3 cellular contexts compared by ENCODE assay signal in the genomic region with DNA sequence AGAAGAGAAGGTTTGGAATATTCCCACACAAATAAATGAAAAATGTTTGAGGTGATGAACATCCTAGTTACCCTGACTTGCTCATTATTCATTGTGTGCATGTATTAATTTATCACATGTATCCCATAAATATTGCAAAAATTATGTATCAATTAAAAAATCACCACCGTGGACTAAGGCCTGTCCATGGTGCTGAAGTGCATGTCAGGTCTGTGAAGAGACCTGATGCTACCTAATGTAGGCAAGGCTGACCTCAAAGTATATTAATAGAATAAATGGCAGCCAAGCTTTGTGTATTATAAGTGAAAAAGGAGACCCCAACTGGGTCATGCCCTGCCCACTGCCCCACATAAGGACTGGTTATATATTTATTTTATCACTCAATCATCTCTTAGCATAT.
A peak's percentile ranks its signal among the peaks of the same experiment; 100 is the strongest.
TF ChIP-seq lines count a peak whose summit lies in the region.

No MANE protein-coding gene starts in this region.

TF ChIP-seq in HepG2, 621 proteins besides CTCF, POLR2A, EP300 and RAD21:
- peak; percentile 92 for TF ChIP-seq MIER2 (CRISPR knock-in tag; IDR thresholded peaks at IDR 0.05)
- TF ChIP-seq CCDC6 (CRISPR knock-in tag; IDR thresholded peaks at IDR 0.05), result no peak
- TF ChIP-seq, protein P1, sequence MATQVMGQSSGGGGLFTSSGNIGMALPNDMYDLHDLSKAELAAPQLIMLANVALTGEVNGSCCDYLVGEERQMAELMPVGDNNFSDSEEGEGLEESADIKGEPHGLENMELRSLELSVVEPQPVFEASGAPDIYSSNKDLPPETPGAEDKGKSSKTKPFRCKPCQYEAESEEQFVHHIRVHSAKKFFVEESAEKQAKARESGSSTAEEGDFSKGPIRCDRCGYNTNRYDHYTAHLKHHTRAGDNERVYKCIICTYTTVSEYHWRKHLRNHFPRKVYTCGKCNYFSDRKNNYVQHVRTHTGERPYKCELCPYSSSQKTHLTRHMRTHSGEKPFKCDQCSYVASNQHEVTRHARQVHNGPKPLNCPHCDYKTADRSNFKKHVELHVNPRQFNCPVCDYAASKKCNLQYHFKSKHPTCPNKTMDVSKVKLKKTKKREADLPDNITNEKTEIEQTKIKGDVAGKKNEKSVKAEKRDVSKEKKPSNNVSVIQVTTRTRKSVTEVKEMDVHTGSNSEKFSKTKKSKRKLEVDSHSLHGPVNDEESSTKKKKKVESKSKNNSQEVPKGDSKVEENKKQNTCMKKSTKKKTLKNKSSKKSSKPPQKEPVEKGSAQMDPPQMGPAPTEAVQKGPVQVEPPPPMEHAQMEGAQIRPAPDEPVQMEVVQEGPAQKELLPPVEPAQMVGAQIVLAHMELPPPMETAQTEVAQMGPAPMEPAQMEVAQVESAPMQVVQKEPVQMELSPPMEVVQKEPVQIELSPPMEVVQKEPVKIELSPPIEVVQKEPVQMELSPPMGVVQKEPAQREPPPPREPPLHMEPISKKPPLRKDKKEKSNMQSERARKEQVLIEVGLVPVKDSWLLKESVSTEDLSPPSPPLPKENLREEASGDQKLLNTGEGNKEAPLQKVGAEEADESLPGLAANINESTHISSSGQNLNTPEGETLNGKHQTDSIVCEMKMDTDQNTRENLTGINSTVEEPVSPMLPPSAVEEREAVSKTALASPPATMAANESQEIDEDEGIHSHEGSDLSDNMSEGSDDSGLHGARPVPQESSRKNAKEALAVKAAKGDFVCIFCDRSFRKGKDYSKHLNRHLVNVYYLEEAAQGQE (IDR thresholded peaks at IDR 0.05; ENCODE audit: borderline replicate concordance in 1 of 2, low read depth in 1 of 2, low read length in 2 of 2), result peak; percentile 51 to 94
TF ChIP-seq in HepG2: peak in this region for 2.

TF ChIP-seq in Ishikawa, 13 proteins besides CTCF, POLR2A, EP300 and RAD21:
- TF ChIP-seq NFIC (IDR thresholded peaks at IDR 0.05) (no peak), ZBTB7A (IDR thresholded peaks at IDR 0.05; ENCODE audit: low read depth) (no peak), FOXM1 (IDR thresholded peaks at IDR 0.05; ENCODE audit: borderline replicate concordance, low read depth) (no peak), CEBPB (IDR thresholded peaks at IDR 0.05) (no peak), TCF12 (IDR thresholded peaks at IDR 0.05; ENCODE audit: low read depth) (no peak)
- TF ChIP-seq, protein P2, sequence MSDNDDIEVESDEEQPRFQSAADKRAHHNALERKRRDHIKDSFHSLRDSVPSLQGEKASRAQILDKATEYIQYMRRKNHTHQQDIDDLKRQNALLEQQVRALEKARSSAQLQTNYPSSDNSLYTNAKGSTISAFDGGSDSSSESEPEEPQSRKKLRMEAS (IDR thresholded peaks at IDR 0.05), result no peak
- TF ChIP-seq, protein P1 (IDR thresholded peaks at IDR 0.05; ENCODE audit: low read depth), result peak; percentile 82
TF ChIP-seq in Ishikawa: peak in this region for 1.

TF ChIP-seq in GM12878, 131 proteins besides CTCF, POLR2A, EP300 and RAD21:
- TF ChIP-seq, protein P3, sequence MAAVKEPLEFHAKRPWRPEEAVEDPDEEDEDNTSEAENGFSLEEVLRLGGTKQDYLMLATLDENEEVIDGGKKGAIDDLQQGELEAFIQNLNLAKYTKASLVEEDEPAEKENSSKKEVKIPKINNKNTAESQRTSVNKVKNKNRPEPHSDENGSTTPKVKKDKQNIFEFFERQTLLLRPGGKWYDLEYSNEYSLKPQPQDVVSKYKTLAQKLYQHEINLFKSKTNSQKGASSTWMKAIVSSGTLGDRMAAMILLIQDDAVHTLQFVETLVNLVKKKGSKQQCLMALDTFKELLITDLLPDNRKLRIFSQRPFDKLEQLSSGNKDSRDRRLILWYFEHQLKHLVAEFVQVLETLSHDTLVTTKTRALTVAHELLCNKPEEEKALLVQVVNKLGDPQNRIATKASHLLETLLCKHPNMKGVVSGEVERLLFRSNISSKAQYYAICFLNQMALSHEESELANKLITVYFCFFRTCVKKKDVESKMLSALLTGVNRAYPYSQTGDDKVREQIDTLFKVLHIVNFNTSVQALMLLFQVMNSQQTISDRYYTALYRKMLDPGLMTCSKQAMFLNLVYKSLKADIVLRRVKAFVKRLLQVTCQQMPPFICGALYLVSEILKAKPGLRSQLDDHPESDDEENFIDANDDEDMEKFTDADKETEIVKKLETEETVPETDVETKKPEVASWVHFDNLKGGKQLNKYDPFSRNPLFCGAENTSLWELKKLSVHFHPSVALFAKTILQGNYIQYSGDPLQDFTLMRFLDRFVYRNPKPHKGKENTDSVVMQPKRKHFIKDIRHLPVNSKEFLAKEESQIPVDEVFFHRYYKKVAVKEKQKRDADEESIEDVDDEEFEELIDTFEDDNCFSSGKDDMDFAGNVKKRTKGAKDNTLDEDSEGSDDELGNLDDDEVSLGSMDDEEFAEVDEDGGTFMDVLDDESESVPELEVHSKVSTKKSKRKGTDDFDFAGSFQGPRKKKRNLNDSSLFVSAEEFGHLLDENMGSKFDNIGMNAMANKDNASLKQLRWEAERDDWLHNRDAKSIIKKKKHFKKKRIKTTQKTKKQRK (IDR thresholded peaks at IDR 0.05; ENCODE audit: low read depth, low read length), result no peak
- TF ChIP-seq, protein P1 (IDR thresholded peaks at IDR 0.05; ENCODE audit: low read depth, low read length), result peak; percentile 69; the same call in 1 of the 2 replicates
- TF ChIP-seq EZH2 (IDR thresholded peaks at IDR 0.05; ENCODE audit: borderline replicate concordance, control insufficient read depth, low read depth, low read length) (no peak), IKZF2 (IDR thresholded peaks at IDR 0.05) (no peak)
